Comparison of ENCODE assay signal across 1 cellular context in genomic region chr19:14405758-14406644, GRCh38.
TF ChIP-seq lines count a peak whose summit lies in the region.

No MANE protein-coding gene starts in this region.

TF ChIP-seq in WTC11, 78 proteins besides CTCF, POLR2A, EP300 and RAD21 (continued from another document):
- TF ChIP-seq, protein P1, sequence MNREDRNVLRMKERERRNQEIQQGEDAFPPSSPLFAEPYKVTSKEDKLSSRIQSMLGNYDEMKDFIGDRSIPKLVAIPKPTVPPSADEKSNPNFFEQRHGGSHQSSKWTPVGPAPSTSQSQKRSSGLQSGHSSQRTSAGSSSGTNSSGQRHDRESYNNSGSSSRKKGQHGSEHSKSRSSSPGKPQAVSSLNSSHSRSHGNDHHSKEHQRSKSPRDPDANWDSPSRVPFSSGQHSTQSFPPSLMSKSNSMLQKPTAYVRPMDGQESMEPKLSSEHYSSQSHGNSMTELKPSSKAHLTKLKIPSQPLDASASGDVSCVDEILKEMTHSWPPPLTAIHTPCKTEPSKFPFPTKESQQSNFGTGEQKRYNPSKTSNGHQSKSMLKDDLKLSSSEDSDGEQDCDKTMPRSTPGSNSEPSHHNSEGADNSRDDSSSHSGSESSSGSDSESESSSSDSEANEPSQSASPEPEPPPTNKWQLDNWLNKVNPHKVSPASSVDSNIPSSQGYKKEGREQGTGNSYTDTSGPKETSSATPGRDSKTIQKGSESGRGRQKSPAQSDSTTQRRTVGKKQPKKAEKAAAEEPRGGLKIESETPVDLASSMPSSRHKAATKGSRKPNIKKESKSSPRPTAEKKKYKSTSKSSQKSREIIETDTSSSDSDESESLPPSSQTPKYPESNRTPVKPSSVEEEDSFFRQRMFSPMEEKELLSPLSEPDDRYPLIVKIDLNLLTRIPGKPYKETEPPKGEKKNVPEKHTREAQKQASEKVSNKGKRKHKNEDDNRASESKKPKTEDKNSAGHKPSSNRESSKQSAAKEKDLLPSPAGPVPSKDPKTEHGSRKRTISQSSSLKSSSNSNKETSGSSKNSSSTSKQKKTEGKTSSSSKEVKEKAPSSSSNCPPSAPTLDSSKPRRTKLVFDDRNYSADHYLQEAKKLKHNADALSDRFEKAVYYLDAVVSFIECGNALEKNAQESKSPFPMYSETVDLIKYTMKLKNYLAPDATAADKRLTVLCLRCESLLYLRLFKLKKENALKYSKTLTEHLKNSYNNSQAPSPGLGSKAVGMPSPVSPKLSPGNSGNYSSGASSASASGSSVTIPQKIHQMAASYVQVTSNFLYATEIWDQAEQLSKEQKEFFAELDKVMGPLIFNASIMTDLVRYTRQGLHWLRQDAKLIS (CRISPR knock-in tag; IDR thresholded peaks at IDR 0.05; ENCODE audit: borderline replicate concordance), result 0 out of 2 replicates have a peak, but pooled peaks have one; percentile 60
- no peak for TF ChIP-seq SMAD3 (CRISPR knock-in tag; IDR thresholded peaks at IDR 0.05; ENCODE audit: borderline replicate concordance)
- TF ChIP-seq, protein P2, sequence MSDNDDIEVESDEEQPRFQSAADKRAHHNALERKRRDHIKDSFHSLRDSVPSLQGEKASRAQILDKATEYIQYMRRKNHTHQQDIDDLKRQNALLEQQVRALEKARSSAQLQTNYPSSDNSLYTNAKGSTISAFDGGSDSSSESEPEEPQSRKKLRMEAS (CRISPR knock-in tag; IDR thresholded peaks at IDR 0.05), result peak; percentile 89
- no peak for TF ChIP-seq ZNF512 (CRISPR knock-in tag; IDR thresholded peaks at IDR 0.05; ENCODE audit: borderline replicate concordance)
- TF ChIP-seq, protein P3, sequence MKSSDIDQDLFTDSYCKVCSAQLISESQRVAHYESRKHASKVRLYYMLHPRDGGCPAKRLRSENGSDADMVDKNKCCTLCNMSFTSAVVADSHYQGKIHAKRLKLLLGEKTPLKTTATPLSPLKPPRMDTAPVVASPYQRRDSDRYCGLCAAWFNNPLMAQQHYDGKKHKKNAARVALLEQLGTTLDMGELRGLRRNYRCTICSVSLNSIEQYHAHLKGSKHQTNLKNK (CRISPR knock-in tag; IDR thresholded peaks at IDR 0.05), result no peak
- TF ChIP-seq, protein P4, sequence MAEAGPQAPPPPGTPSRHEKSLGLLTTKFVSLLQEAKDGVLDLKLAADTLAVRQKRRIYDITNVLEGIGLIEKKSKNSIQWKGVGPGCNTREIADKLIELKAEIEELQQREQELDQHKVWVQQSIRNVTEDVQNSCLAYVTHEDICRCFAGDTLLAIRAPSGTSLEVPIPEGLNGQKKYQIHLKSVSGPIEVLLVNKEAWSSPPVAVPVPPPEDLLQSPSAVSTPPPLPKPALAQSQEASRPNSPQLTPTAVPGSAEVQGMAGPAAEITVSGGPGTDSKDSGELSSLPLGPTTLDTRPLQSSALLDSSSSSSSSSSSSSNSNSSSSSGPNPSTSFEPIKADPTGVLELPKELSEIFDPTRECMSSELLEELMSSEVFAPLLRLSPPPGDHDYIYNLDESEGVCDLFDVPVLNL (CRISPR knock-in tag; IDR thresholded peaks at IDR 0.05; ENCODE audit: borderline replicate concordance, low read depth), result no peak
- TF ChIP-seq ATF2 (CRISPR knock-in tag; IDR thresholded peaks at IDR 0.05; ENCODE audit: borderline replicate concordance, low read depth), result no peak
- TF ChIP-seq, protein P5, sequence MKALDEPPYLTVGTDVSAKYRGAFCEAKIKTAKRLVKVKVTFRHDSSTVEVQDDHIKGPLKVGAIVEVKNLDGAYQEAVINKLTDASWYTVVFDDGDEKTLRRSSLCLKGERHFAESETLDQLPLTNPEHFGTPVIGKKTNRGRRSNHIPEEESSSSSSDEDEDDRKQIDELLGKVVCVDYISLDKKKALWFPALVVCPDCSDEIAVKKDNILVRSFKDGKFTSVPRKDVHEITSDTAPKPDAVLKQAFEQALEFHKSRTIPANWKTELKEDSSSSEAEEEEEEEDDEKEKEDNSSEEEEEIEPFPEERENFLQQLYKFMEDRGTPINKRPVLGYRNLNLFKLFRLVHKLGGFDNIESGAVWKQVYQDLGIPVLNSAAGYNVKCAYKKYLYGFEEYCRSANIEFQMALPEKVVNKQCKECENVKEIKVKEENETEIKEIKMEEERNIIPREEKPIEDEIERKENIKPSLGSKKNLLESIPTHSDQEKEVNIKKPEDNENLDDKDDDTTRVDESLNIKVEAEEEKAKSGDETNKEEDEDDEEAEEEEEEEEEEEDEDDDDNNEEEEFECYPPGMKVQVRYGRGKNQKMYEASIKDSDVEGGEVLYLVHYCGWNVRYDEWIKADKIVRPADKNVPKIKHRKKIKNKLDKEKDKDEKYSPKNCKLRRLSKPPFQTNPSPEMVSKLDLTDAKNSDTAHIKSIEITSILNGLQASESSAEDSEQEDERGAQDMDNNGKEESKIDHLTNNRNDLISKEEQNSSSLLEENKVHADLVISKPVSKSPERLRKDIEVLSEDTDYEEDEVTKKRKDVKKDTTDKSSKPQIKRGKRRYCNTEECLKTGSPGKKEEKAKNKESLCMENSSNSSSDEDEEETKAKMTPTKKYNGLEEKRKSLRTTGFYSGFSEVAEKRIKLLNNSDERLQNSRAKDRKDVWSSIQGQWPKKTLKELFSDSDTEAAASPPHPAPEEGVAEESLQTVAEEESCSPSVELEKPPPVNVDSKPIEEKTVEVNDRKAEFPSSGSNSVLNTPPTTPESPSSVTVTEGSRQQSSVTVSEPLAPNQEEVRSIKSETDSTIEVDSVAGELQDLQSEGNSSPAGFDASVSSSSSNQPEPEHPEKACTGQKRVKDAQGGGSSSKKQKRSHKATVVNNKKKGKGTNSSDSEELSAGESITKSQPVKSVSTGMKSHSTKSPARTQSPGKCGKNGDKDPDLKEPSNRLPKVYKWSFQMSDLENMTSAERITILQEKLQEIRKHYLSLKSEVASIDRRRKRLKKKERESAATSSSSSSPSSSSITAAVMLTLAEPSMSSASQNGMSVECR (CRISPR knock-in tag; IDR thresholded peaks at IDR 0.05; ENCODE audit: borderline replicate concordance), result no peak
- TF ChIP-seq NR1H2 (CRISPR knock-in tag; IDR thresholded peaks at IDR 0.05), result no peak
- no peak for TF ChIP-seq GTF2I (CRISPR knock-in tag; conservative IDR thresholded peaks at IDR 0.05)
- no peak for TF ChIP-seq GRHL2 (CRISPR knock-in tag; IDR thresholded peaks at IDR 0.05; ENCODE audit: insufficient replicate concordance, severe bottlenecking)
- TF ChIP-seq TEAD1 (CRISPR knock-in tag; IDR thresholded peaks at IDR 0.05), result no peak
- no peak for TF ChIP-seq ZNF232 (CRISPR knock-in tag; IDR thresholded peaks at IDR 0.05)
- no peak for TF ChIP-seq GABPB1 (CRISPR knock-in tag; IDR thresholded peaks at IDR 0.05)
- TF ChIP-seq ZBTB43 (CRISPR knock-in tag; IDR thresholded peaks at IDR 0.05), result no peak
- no peak for TF ChIP-seq JAZF1 (CRISPR knock-in tag; IDR thresholded peaks at IDR 0.05)
- TF ChIP-seq ZSCAN18 (CRISPR knock-in tag; IDR thresholded peaks at IDR 0.05), result no peak
- TF ChIP-seq FOXP1 (CRISPR knock-in tag; IDR thresholded peaks at IDR 0.05; ENCODE audit: borderline replicate concordance), result peak; percentile 87; the same call in 1 of the 2 replicates
- TF ChIP-seq ETV6 (CRISPR knock-in tag; IDR thresholded peaks at IDR 0.05), result peak; percentile 58; the same call in 1 of the 2 replicates
- TF ChIP-seq CREB1 (CRISPR knock-in tag; IDR thresholded peaks at IDR 0.05), result no peak
- TF ChIP-seq, protein P6, sequence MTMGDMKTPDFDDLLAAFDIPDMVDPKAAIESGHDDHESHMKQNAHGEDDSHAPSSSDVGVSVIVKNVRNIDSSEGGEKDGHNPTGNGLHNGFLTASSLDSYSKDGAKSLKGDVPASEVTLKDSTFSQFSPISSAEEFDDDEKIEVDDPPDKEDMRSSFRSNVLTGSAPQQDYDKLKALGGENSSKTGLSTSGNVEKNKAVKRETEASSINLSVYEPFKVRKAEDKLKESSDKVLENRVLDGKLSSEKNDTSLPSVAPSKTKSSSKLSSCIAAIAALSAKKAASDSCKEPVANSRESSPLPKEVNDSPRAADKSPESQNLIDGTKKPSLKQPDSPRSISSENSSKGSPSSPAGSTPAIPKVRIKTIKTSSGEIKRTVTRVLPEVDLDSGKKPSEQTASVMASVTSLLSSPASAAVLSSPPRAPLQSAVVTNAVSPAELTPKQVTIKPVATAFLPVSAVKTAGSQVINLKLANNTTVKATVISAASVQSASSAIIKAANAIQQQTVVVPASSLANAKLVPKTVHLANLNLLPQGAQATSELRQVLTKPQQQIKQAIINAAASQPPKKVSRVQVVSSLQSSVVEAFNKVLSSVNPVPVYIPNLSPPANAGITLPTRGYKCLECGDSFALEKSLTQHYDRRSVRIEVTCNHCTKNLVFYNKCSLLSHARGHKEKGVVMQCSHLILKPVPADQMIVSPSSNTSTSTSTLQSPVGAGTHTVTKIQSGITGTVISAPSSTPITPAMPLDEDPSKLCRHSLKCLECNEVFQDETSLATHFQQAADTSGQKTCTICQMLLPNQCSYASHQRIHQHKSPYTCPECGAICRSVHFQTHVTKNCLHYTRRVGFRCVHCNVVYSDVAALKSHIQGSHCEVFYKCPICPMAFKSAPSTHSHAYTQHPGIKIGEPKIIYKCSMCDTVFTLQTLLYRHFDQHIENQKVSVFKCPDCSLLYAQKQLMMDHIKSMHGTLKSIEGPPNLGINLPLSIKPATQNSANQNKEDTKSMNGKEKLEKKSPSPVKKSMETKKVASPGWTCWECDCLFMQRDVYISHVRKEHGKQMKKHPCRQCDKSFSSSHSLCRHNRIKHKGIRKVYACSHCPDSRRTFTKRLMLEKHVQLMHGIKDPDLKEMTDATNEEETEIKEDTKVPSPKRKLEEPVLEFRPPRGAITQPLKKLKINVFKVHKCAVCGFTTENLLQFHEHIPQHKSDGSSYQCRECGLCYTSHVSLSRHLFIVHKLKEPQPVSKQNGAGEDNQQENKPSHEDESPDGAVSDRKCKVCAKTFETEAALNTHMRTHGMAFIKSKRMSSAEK (CRISPR knock-in tag; IDR thresholded peaks at IDR 0.05; ENCODE audit: borderline replicate concordance), result no peak
- no peak for TF ChIP-seq ZNF425 (CRISPR knock-in tag; conservative IDR thresholded peaks at IDR 0.05)
- TF ChIP-seq SMAD4 (CRISPR knock-in tag; IDR thresholded peaks at IDR 0.05), result no peak
- TF ChIP-seq ATF1 (CRISPR knock-in tag; IDR thresholded peaks at IDR 0.05), result no peak
- TF ChIP-seq CBFB (CRISPR knock-in tag; IDR thresholded peaks at IDR 0.05; ENCODE audit: low read depth), result peak; percentile 32; the same call in 1 of the 2 replicates
- TF ChIP-seq NFATC4 (CRISPR knock-in tag; IDR thresholded peaks at IDR 0.05), result no peak
- TF ChIP-seq ZNF263 (CRISPR knock-in tag; IDR thresholded peaks at IDR 0.05; ENCODE audit: low read depth), result no peak
- TF ChIP-seq, protein P7, sequence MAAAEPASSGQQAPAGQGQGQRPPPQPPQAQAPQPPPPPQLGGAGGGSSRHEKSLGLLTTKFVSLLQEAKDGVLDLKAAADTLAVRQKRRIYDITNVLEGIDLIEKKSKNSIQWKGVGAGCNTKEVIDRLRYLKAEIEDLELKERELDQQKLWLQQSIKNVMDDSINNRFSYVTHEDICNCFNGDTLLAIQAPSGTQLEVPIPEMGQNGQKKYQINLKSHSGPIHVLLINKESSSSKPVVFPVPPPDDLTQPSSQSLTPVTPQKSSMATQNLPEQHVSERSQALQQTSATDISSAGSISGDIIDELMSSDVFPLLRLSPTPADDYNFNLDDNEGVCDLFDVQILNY (CRISPR knock-in tag; IDR thresholded peaks at IDR 0.05), result peak; percentile 74; the same call in 1 of the 2 replicates
- no peak for TF ChIP-seq NFE2L1 (CRISPR knock-in tag; IDR thresholded peaks at IDR 0.05)
TF ChIP-seq in WTC11: peak in this region for 16.
